ENCODE assay signal across 1 cellular context in the genomic region with DNA sequence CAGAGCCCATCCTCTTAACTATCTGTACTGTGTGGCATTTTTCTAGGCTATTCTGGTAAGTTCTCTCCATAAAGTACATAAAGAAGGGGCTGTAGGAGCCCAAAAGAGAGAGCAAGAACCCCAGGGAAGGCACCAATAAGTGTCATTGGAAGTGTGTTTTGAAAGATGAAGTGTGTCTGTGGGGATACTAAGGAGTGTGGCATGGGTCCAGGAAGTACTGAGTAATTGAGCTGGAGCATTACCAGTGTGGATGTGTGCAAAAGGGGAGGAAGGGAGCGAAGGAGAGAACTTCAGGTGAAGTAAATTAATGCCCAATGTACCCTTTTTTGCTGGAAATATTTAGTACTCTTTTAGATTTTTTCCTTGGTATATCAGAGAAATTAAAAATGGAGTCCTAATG.
TF ChIP-seq lines count a peak whose summit lies in the region.

No MANE protein-coding gene starts in this region.

TF ChIP-seq in H1, 55 proteins besides CTCF, POLR2A, EP300 and RAD21 (continued from another document):
- TF ChIP-seq, protein P1, sequence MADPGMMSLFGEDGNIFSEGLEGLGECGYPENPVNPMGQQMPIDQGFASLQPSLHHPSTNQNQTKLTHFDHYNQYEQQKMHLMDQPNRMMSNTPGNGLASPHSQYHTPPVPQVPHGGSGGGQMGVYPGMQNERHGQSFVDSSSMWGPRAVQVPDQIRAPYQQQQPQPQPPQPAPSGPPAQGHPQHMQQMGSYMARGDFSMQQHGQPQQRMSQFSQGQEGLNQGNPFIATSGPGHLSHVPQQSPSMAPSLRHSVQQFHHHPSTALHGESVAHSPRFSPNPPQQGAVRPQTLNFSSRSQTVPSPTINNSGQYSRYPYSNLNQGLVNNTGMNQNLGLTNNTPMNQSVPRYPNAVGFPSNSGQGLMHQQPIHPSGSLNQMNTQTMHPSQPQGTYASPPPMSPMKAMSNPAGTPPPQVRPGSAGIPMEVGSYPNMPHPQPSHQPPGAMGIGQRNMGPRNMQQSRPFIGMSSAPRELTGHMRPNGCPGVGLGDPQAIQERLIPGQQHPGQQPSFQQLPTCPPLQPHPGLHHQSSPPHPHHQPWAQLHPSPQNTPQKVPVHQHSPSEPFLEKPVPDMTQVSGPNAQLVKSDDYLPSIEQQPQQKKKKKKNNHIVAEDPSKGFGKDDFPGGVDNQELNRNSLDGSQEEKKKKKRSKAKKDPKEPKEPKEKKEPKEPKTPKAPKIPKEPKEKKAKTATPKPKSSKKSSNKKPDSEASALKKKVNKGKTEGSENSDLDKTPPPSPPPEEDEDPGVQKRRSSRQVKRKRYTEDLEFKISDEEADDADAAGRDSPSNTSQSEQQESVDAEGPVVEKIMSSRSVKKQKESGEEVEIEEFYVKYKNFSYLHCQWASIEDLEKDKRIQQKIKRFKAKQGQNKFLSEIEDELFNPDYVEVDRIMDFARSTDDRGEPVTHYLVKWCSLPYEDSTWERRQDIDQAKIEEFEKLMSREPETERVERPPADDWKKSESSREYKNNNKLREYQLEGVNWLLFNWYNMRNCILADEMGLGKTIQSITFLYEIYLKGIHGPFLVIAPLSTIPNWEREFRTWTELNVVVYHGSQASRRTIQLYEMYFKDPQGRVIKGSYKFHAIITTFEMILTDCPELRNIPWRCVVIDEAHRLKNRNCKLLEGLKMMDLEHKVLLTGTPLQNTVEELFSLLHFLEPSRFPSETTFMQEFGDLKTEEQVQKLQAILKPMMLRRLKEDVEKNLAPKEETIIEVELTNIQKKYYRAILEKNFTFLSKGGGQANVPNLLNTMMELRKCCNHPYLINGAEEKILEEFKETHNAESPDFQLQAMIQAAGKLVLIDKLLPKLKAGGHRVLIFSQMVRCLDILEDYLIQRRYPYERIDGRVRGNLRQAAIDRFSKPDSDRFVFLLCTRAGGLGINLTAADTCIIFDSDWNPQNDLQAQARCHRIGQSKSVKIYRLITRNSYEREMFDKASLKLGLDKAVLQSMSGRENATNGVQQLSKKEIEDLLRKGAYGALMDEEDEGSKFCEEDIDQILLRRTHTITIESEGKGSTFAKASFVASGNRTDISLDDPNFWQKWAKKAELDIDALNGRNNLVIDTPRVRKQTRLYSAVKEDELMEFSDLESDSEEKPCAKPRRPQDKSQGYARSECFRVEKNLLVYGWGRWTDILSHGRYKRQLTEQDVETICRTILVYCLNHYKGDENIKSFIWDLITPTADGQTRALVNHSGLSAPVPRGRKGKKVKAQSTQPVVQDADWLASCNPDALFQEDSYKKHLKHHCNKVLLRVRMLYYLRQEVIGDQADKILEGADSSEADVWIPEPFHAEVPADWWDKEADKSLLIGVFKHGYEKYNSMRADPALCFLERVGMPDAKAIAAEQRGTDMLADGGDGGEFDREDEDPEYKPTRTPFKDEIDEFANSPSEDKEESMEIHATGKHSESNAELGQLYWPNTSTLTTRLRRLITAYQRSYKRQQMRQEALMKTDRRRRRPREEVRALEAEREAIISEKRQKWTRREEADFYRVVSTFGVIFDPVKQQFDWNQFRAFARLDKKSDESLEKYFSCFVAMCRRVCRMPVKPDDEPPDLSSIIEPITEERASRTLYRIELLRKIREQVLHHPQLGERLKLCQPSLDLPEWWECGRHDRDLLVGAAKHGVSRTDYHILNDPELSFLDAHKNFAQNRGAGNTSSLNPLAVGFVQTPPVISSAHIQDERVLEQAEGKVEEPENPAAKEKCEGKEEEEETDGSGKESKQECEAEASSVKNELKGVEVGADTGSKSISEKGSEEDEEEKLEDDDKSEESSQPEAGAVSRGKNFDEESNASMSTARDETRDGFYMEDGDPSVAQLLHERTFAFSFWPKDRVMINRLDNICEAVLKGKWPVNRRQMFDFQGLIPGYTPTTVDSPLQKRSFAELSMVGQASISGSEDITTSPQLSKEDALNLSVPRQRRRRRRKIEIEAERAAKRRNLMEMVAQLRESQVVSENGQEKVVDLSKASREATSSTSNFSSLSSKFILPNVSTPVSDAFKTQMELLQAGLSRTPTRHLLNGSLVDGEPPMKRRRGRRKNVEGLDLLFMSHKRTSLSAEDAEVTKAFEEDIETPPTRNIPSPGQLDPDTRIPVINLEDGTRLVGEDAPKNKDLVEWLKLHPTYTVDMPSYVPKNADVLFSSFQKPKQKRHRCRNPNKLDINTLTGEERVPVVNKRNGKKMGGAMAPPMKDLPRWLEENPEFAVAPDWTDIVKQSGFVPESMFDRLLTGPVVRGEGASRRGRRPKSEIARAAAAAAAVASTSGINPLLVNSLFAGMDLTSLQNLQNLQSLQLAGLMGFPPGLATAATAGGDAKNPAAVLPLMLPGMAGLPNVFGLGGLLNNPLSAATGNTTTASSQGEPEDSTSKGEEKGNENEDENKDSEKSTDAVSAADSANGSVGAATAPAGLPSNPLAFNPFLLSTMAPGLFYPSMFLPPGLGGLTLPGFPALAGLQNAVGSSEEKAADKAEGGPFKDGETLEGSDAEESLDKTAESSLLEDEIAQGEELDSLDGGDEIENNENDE (IDR thresholded peaks at IDR 0.05; ENCODE audit: insufficient replicate concordance, low read length), result no peak
- TF ChIP-seq HDAC2 (IDR thresholded peaks at IDR 0.05; ENCODE audit: borderline replicate concordance in 1 of 2, low read depth in 2 of 2, low read length in 2 of 2) (no peak), BACH1 (IDR thresholded peaks at IDR 0.05; ENCODE audit: low read length) (no peak), GTF2F1 (IDR thresholded peaks at IDR 0.05; ENCODE audit: borderline replicate concordance, low read depth, low read length) (no peak), CEBPB (IDR thresholded peaks at IDR 0.05; ENCODE audit: low read depth, low read length) (no peak), SP2 (IDR thresholded peaks at IDR 0.05; ENCODE audit: low read length) (no peak), EGR1 (IDR thresholded peaks at IDR 0.05; ENCODE audit: borderline replicate concordance, low read depth, low read length) (no peak), ASH2L (IDR thresholded peaks at IDR 0.05; ENCODE audit: low read length) (no peak), SP1 (IDR thresholded peaks at IDR 0.05; ENCODE audit: low read depth, low read length) (no peak)
